Comparison of ENCODE assay signal across 1 cellular context in genomic region chr4:88539322-88540068, GRCh38.
A peak's percentile ranks its signal among the peaks of the same experiment; 100 is the strongest.
TF ChIP-seq lines count a peak whose summit lies in the region.

No MANE protein-coding gene starts in this region.

TF ChIP-seq in K562, 482 proteins besides CTCF, POLR2A, EP300 and RAD21:
- TF ChIP-seq C11orf30 (IDR thresholded peaks at IDR 0.05; ENCODE audit: low read depth) (0 out of 2 replicates have a peak, but pooled peaks have one; percentile 16), USF1 (CRISPR knock-in tag; IDR thresholded peaks at IDR 0.05) (0 out of 2 replicates have a peak, but pooled peaks have one; percentile 19), SMC3 (conservative IDR thresholded peaks at IDR 0.05; ENCODE audit: insufficient read depth, low read depth, low read length) (0 out of 2 replicates have a peak, but pooled peaks have one; percentile 30), RB1 (IDR thresholded peaks at IDR 0.05; ENCODE audit: low read depth) (peak; percentile 23; the same call in 1 of the 2 replicates), L3MBTL2 (IDR thresholded peaks at IDR 0.05) (0 out of 2 replicates have a peak, but pooled peaks have one; percentile 27)
